Comparison of ENCODE assay signal across 8 cellular contexts in genomic region chr15:70722266-70723123, GRCh38.
DNase-seq lines count a peak whose midpoint lies in the region; ATAC-seq, FAIRE-seq and TF ChIP-seq lines count a peak whose summit lies in the region.

No MANE protein-coding gene starts in this region.

- FAIRE-seq in endometrium (lab: Jason Lieb, UNC), result peak; percentile 96

- H4K20me1 ChIP-seq in OCI-LY1 (ENCODE audit: insufficient read depth, low read length), result no peaks in the 10 kb centered on the region

- H2AFZ ChIP-seq in OCI-LY1 (ENCODE audit: low read length), result no peak overlapping the region

- no peaks in the 10 kb centered on the region for H3K4me1 ChIP-seq in OCI-LY1 (ENCODE audit: insufficient read depth, low read length, severe bottlenecking)
- no peaks in the 10 kb centered on the region for H3K4me1 ChIP-seq in neutrophil (ENCODE audit: control insufficient read depth in 1 of 2, insufficient read depth in 1 of 2, low read depth in 1 of 2, low read length in 1 of 2)

- no peak overlapping the region for H3K27ac ChIP-seq in OCI-LY1 (ENCODE audit: low read depth, low read length, poor library complexity, severe bottlenecking)
- no peak overlapping the region for H3K27ac ChIP-seq in neutrophil

- no peaks in the 10 kb centered on the region for H3K27me3 ChIP-seq in OCI-LY1 (ENCODE audit: insufficient read depth, low read length)
- H3K27me3 ChIP-seq in neutrophil, result no peaks in the 10 kb centered on the region

- no peak overlapping the region for H3K9ac ChIP-seq in OCI-LY1 (ENCODE audit: low read length)

- no peak overlapping the region for H3K4me2 ChIP-seq in OCI-LY1 (ENCODE audit: low read length)

- H3K4me3 ChIP-seq in OCI-LY1 (ENCODE audit: low read depth, low read length, poor library complexity, severe bottlenecking) (no peak overlapping the region), neutrophil (ENCODE audit: low read depth in 1 of 2, low read length in 1 of 2) (no peak overlapping the region)

- no peaks in the 10 kb centered on the region for H3K36me3 ChIP-seq in OCI-LY1 (ENCODE audit: insufficient read depth, low read length)
- no peaks in the 10 kb centered on the region for H3K36me3 ChIP-seq in neutrophil

- no peaks in the 10 kb centered on the region for H3K79me2 ChIP-seq in OCI-LY1 (ENCODE audit: insufficient read depth, low read length)

- H3K9me2 ChIP-seq in OCI-LY1 (ENCODE audit: low read depth, low read length), result no peaks in the 10 kb centered on the region

- no peaks in the 10 kb centered on the region for H3F3A ChIP-seq in OCI-LY1 (ENCODE audit: insufficient read depth, low read length)

- no peak for ATAC-seq in GM18502 (IDR thresholded peaks at IDR 0.05; ENCODE audit: poor library complexity, unreplicated experiment)
- no peak for ATAC-seq in HG03135 (IDR thresholded peaks at IDR 0.05; ENCODE audit: unreplicated experiment)
- no peak for ATAC-seq in GM21367 (IDR thresholded peaks at IDR 0.05; ENCODE audit: unreplicated experiment)

- H3K9me3 ChIP-seq in OCI-LY1 (ENCODE audit: low read length) (no peaks in the 10 kb centered on the region), neutrophil (no peaks in the 10 kb centered on the region)

- DNase-seq in AG09319 (ENCODE audit: extremely low read depth, low read depth), result no peak
- DNase-seq in GM19240 (ENCODE audit: insufficient read length, low spot score), result peak; percentile 6

- peak; percentile 66 for TF ChIP-seq CTCF in AG09319 (IDR thresholded peaks at IDR 0.05; ENCODE audit: low read depth, low read length)
- TF ChIP-seq CTCF in OCI-LY1 (IDR thresholded peaks at IDR 0.05; ENCODE audit: low read length), result peak; percentile 70
- TF ChIP-seq CTCF in neutrophil (IDR thresholded peaks at IDR 0.05), result peak; percentile 24
